ENCODE assay signal across 7 cellular contexts in genomic region chr12:130675791-130676190, GRCh38. TPM values are rescaled to one million over a fixed set of nuclear protein-coding genes. Genes with fewer than 3 reads are reported as not detected.
"Had no signal": no experiment of that assay in that cellular context is flagged by ENCODE, and none has a peak within 500 bp of the region (broad histone marks: within the 10 kb centered on the region; RNA-seq: fewer than 3 reads in every experiment).

No MANE protein-coding gene starts in this region.

- H3K4me3 Mint-ChIP-seq: HFFc6 had no signal

- H3K4me1 ChIP-seq: HAP-1 had no signal

- H3K9me3 ChIP-seq: HAP-1 had no signal

- H3K4me3 ChIP-seq: GM23248, HAP-1, K562 had no signal

- H3K27ac ChIP-seq: GM23248 had no signal

- H2AFZ ChIP-seq: GM23248 had no signal

- H3K9ac ChIP-seq: GM23248 had no signal

- H3K27ac Mint-ChIP-seq: HFFc6 had no signal

- H3K36me3 ChIP-seq: HAP-1 had no signal

- DNase-seq: GM23248, GOT3, H7, HFFc6, IMR-90 had no signal

RNA-seq across cellular contexts. Expression of gene RIMBP2, which starts 40.3 kb away (rescaled TPM):
- total RNA-seq: GM23248, HFFc6, IMR-90, K562 had no signal
- polyA plus RNA-seq: GM23248, IMR-90, K562 had no signal
